Comparison of ENCODE assay signal across 18 cellular contexts in genomic region chr18:56294484-56295183, GRCh38.
"Had no signal": no experiment of that assay in that cellular context is flagged by ENCODE, and none has a peak within 500 bp of the region (broad histone marks: within the 10 kb centered on the region; RNA-seq: fewer than 3 reads in every experiment).

No MANE protein-coding gene starts in this region.

- H3K36me3 ChIP-seq: adrenal gland, colonic mucosa, neutrophil, uterus had no signal

- H3K4me3 Mint-ChIP-seq: activated CD4-positive, alpha-beta T cell treated with anti-CD3 and anti-CD28 coated beads, Interleukin-2, amount 10 ng/mL, durations not matched to agents 24 days and 14 days; stimulated activated naive CD8-positive, alpha-beta T cell treated with anti-CD3 and anti-CD28 coated beads, Interleukin-15, amount 100 ng/mL, for 72 hours; WTC11 had no signal

- H3K27me3 ChIP-seq: adrenal gland, colonic mucosa, neutrophil, uterus had no signal

- H3K4me1 Mint-ChIP-seq: activated CD4-positive, alpha-beta T cell treated with anti-CD3 and anti-CD28 coated beads, Interleukin-2, amount 10 ng/mL, durations not matched to agents 24 days and 14 days had no signal

- H3K4me1 ChIP-seq: adrenal gland, colonic mucosa, uterus had no signal

- H3K9me3 ChIP-seq: adrenal gland, colonic mucosa, neutrophil, uterus had no signal

- H3K27me3 Mint-ChIP-seq: activated CD4-positive, alpha-beta T cell treated with anti-CD3 and anti-CD28 coated beads, Interleukin-2, amount 10 ng/mL, durations not matched to agents 24 days and 14 days; naive thymus-derived CD4-positive, alpha-beta T cell; stimulated activated naive CD8-positive, alpha-beta T cell treated with anti-CD3 and anti-CD28 coated beads, Interleukin-15, amount 100 ng/mL, for 72 hours had no signal

- ATAC-seq: left colon; naive thymus-derived CD4-positive, alpha-beta T cell; stimulated activated naive CD8-positive, alpha-beta T cell treated with anti-CD3 and anti-CD28 coated beads, Interleukin-15, amount 100 ng/mL, for 72 hours; WTC11 had no signal

- H3K36me3 Mint-ChIP-seq: naive thymus-derived CD4-positive, alpha-beta T cell; WTC11 had no signal

- DNase-seq: activated CD4-positive, alpha-beta T cell treated with anti-CD3 and anti-CD28 coated beads, Interleukin-2, amount 10 ng/mL, durations not matched to agents 24 days and 14 days; activated naive CD4-positive, alpha-beta T cell treated with Interleukin-2 at 50 U/mL for 16 hours; adrenal gland; caudate nucleus; colonic mucosa; effector CD8-positive, alpha-beta T cell; foreskin melanocyte; head of caudate nucleus; left colon; naive thymus-derived CD4-positive, alpha-beta T cell; retina; stimulated activated CD4-positive, alpha-beta T cell treated with anti-CD3 and anti-CD28 coated beads, Interleukin-4, amount 100 ng/mL, for 1 hour; stimulated activated CD8-positive, alpha-beta memory T cell treated with anti-CD3 and anti-CD28 coated beads, Interleukin-4, amount 100 ng/mL, for 48 hours; stimulated activated naive CD8-positive, alpha-beta T cell treated with anti-CD3 and anti-CD28 coated beads, Interleukin-15, amount 100 ng/mL, for 72 hours; uterus had no signal

- H3K27ac Mint-ChIP-seq: activated CD4-positive, alpha-beta T cell treated with anti-CD3 and anti-CD28 coated beads, Interleukin-2, amount 10 ng/mL, durations not matched to agents 24 days and 14 days; stimulated activated naive CD8-positive, alpha-beta T cell treated with anti-CD3 and anti-CD28 coated beads, Interleukin-15, amount 100 ng/mL, for 72 hours; WTC11 had no signal

- H3K9me3 Mint-ChIP-seq: activated CD4-positive, alpha-beta T cell treated with anti-CD3 and anti-CD28 coated beads, Interleukin-2, amount 10 ng/mL, durations not matched to agents 24 days and 14 days had no signal

- H3K4me3 ChIP-seq: adrenal gland, colonic mucosa, lung, uterus had no signal

- H3K27ac ChIP-seq: adrenal gland, colonic mucosa, neutrophil, uterus had no signal
